Comparison of ENCODE assay signal across 8 cellular contexts in the genomic region with DNA sequence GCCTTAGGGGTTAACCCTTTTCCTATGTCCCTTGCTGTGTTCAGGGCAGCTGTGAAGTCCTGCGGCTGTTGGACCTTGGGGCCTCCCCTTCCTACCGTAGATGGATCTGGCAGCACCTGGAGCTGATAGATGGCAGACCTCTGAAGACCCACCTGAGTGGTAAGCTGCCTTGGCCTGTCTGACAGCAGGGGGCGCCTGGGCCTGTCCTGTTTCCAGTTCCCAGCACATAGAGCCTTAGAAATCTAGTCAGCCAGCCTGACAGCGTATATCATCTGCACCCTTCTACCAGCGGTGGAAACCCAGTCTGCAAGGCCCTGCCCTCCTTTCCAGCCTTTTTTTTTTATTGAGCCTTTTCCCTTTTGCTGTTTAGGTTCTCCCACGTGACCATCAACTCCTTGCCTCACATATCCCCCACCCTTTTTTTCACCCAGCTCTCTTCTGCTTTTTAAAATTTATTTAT. TPM values are rescaled to one million over a fixed set of nuclear protein-coding genes. Genes with fewer than 3 reads are reported as not detected.
DNase-seq lines count a peak whose midpoint lies in the region; ATAC-seq and TF ChIP-seq lines count a peak whose summit lies in the region.

No MANE protein-coding gene starts in this region.

- no peaks in the 10 kb centered on the region for H3F3A ChIP-seq in neural progenitor cell (ENCODE audit: low read depth)

- H3K9ac ChIP-seq in DND-41 (ENCODE audit: low read depth, low read length): no peak overlapping the region
- H3K9ac ChIP-seq in neural progenitor cell: no peak overlapping the region

- H3K36me3 ChIP-seq in DND-41 (ENCODE audit: insufficient read depth, low read length) (no peaks in the 10 kb centered on the region), neural progenitor cell (no peaks in the 10 kb centered on the region)

- H4K20me1 ChIP-seq in DND-41 (ENCODE audit: insufficient read depth, low read length): no peaks in the 10 kb centered on the region
- H4K20me1 ChIP-seq in neural progenitor cell (ENCODE audit: low read depth): no peaks in the 10 kb centered on the region

- H3K36me3 Mint-ChIP-seq in activated T-helper 17 cell treated with anti-CD3 and anti-CD28 coated beads, Interleukin-2, amount 50 U/mL, for 72 hours (ENCODE audit: low read depth): no peaks in the 10 kb centered on the region
- H3K36me3 Mint-ChIP-seq in neural progenitor cell: no peaks in the 10 kb centered on the region

- no peak overlapping the region for H3K4me2 ChIP-seq in DND-41 (ENCODE audit: insufficient read depth, low read length)
- H3K4me2 ChIP-seq in neural progenitor cell: no peak overlapping the region

- TF ChIP-seq CTCF in DND-41 (IDR thresholded peaks at IDR 0.05; ENCODE audit: borderline replicate concordance, extremely low read depth, low read length, poor library complexity, severe bottlenecking) (peak; percentile 97), RWPE1 (conservative IDR thresholded peaks at IDR 0.05; ENCODE audit: low read depth) (peak; percentile 98), neural progenitor cell (IDR thresholded peaks at IDR 0.05) (peak; percentile 86)

- no peak overlapping the region for H3K4me3 Mint-ChIP-seq in activated T-helper 17 cell treated with anti-CD3 and anti-CD28 coated beads, Interleukin-2, amount 50 U/mL, for 72 hours
- H3K4me3 Mint-ChIP-seq in neural progenitor cell: no peak overlapping the region
- no peak overlapping the region for H3K4me3 Mint-ChIP-seq in stimulated activated naive CD8-positive, alpha-beta T cell treated with anti-CD3 and anti-CD28 coated beads, Interleukin-15, amount 100 ng/mL, for 72 hours

- POLR2A ChIA-PET in RWPE1 (lab: Yijun Ruan, JAX; ENCODE audit: low non-redundant PET): interaction anchor here (1.8 kb wide), 1 partner anchor 144 kb away, joined by 6 read pairs; no protein-coding TSS in a partner anchor

- H3K27ac ChIP-seq in DND-41 (ENCODE audit: low read length) (no peak overlapping the region), RWPE1 (no peak overlapping the region), neural progenitor cell (no peak overlapping the region)

- H3K9me3 Mint-ChIP-seq in activated T-helper 17 cell treated with anti-CD3 and anti-CD28 coated beads, Interleukin-2, amount 50 U/mL, for 72 hours: no peaks in the 10 kb centered on the region
- H3K9me3 Mint-ChIP-seq in neural progenitor cell: peaks cover 2% of the 10 kb centered on the region
- H3K9me3 Mint-ChIP-seq in stimulated activated naive CD8-positive, alpha-beta T cell treated with anti-CD3 and anti-CD28 coated beads, Interleukin-15, amount 100 ng/mL, for 72 hours: no peaks in the 10 kb centered on the region

- H3K27me3 Mint-ChIP-seq in activated T-helper 17 cell treated with anti-CD3 and anti-CD28 coated beads, Interleukin-2, amount 50 U/mL, for 72 hours: peaks cover 5% of the 10 kb centered on the region
- peaks cover 3% of the 10 kb centered on the region for H3K27me3 Mint-ChIP-seq in neural progenitor cell (ENCODE audit: insufficient read depth, low read depth)
- H3K27me3 Mint-ChIP-seq in stimulated activated naive CD8-positive, alpha-beta T cell treated with anti-CD3 and anti-CD28 coated beads, Interleukin-15, amount 100 ng/mL, for 72 hours: no peaks in the 10 kb centered on the region

- no peaks in the 10 kb centered on the region for H3K4me1 Mint-ChIP-seq in activated T-helper 17 cell treated with anti-CD3 and anti-CD28 coated beads, Interleukin-2, amount 50 U/mL, for 72 hours
- H3K4me1 Mint-ChIP-seq in neural progenitor cell: peaks cover 16% of the 10 kb centered on the region
- H3K4me1 Mint-ChIP-seq in stimulated activated naive CD8-positive, alpha-beta T cell treated with anti-CD3 and anti-CD28 coated beads, Interleukin-15, amount 100 ng/mL, for 72 hours: peaks cover 6% of the 10 kb centered on the region

- H3K4me3 ChIP-seq in DND-41 (ENCODE audit: low read depth in 1 of 2, low read length in 2 of 2) (no peak overlapping the region), neural progenitor cell (no peak overlapping the region)

- H3K27ac Mint-ChIP-seq in activated T-helper 17 cell treated with anti-CD3 and anti-CD28 coated beads, Interleukin-2, amount 50 U/mL, for 72 hours: no peak overlapping the region
- no peak overlapping the region for H3K27ac Mint-ChIP-seq in neural progenitor cell
- H3K27ac Mint-ChIP-seq in stimulated activated naive CD8-positive, alpha-beta T cell treated with anti-CD3 and anti-CD28 coated beads, Interleukin-15, amount 100 ng/mL, for 72 hours: no peak overlapping the region

- H3K4me1 ChIP-seq in DND-41 (ENCODE audit: insufficient read depth, low read length): no peaks in the 10 kb centered on the region
- H3K4me1 ChIP-seq in neural progenitor cell: no peaks in the 10 kb centered on the region

- no peaks in the 10 kb centered on the region for H3K9me3 ChIP-seq in DND-41 (ENCODE audit: insufficient read depth, low read length, severe bottlenecking)
- no peaks in the 10 kb centered on the region for H3K9me3 ChIP-seq in neural progenitor cell (ENCODE audit: low read depth)

- no peaks in the 10 kb centered on the region for H3K79me2 ChIP-seq in DND-41 (ENCODE audit: insufficient read depth, low read length)
- no peaks in the 10 kb centered on the region for H3K79me2 ChIP-seq in neural progenitor cell (ENCODE audit: low read depth)

- H3K27me3 ChIP-seq in DND-41 (ENCODE audit: insufficient read depth, low read length, poor library complexity) (no peaks in the 10 kb centered on the region), neural progenitor cell (no peaks in the 10 kb centered on the region)

- DNase-seq in DND-41 (peak; percentile 83), MV-4-11 (lab: John Stamatoyannopoulos, UW) (peak; percentile 63), RWPE1 (ENCODE audit: low spot score) (peak; percentile 88), fibroblast of the conjunctiva (ENCODE audit: low read depth) (peak; percentile 68), neural progenitor cell (ENCODE audit: low spot score) (peak; percentile 91)
- peak; percentile 72 to 78 for DNase-seq in stimulated activated naive CD8-positive, alpha-beta T cell treated with anti-CD3 and anti-CD28 coated beads, Interleukin-15, amount 100 ng/mL, for 72 hours

- H2AFZ ChIP-seq in DND-41 (ENCODE audit: low read depth, low read length) (no peak overlapping the region), neural progenitor cell (replicated peaks) (no peak overlapping the region)

- CTCF ChIA-PET in RWPE1 (lab: Yijun Ruan, JAX): interaction anchor here (0.5 to 3.6 kb wide), 44 partner anchors 9 to 1364 kb away, joined by 3 to 61 read pairs (median 4); no protein-coding TSS in a partner anchor

- peak; percentile 90 for ATAC-seq in DND-41 (ENCODE audit: insufficient read depth, low read depth)
- peak; percentile 91 for ATAC-seq in activated T-helper 17 cell treated with anti-CD3 and anti-CD28 coated beads, Interleukin-2, amount 50 U/mL, for 72 hours (replicated peaks)
- peak; percentile 96 for ATAC-seq in stimulated activated naive CD8-positive, alpha-beta T cell treated with anti-CD3 and anti-CD28 coated beads, Interleukin-15, amount 100 ng/mL, for 72 hours
- ATAC-seq in HG02938 (IDR thresholded peaks at IDR 0.05; ENCODE audit: unreplicated experiment): no peak

RNA-seq across cellular contexts. Expression of a gene that starts 26.6 kb away (rescaled TPM):
- 1 to 10 TPM; 5.0 to 5.1 TPM for total RNA-seq in activated T-helper 17 cell treated with anti-CD3 and anti-CD28 coated beads, Interleukin-2, amount 50 U/mL, for 72 hours
- total RNA-seq in neural progenitor cell (ENCODE audit: low replicate concordance): 4.4 and 6.1 TPM in 2 replicates

RNA-seq across cellular contexts. Expression of a gene that starts 40.7 kb away (rescaled TPM):
- total RNA-seq in activated T-helper 17 cell treated with anti-CD3 and anti-CD28 coated beads, Interleukin-2, amount 50 U/mL, for 72 hours: 10 to 100 TPM; 20.9 to 32.7 TPM
- 6.4 and 46.6 TPM in 2 replicates for total RNA-seq in neural progenitor cell (ENCODE audit: low replicate concordance)
